30 cellular contexts compared by ENCODE assay signal in genomic region chr7:664402-664775, GRCh38.
DNase-seq lines count a peak whose midpoint lies in the region; ATAC-seq and TF ChIP-seq lines count a peak whose summit lies in the region.
"Had no signal": no experiment of that assay in that cellular context is flagged by ENCODE, and none has a peak within 500 bp of the region (broad histone marks: within the 10 kb centered on the region; RNA-seq: fewer than 3 reads in every experiment).

No MANE protein-coding gene starts in this region.

- peaks cover 7% of the 10 kb centered on the region for H3K36me3 Mint-ChIP-seq in type B pancreatic cell

- H3K27me3 Mint-ChIP-seq in type B pancreatic cell = no peaks in the 10 kb centered on the region
- H3K27me3 Mint-ChIP-seq: B cell; brain; CD4-positive, alpha-beta memory T cell had no signal

- H3K9ac ChIP-seq in stomach smooth muscle (ENCODE audit: low read length in 2 of 2) = no peak overlapping the region
- H3K9ac ChIP-seq: KMS-11, SK-N-SH had no signal

- H3K9me3 ChIP-seq in right atrium auricular region = no peaks in the 10 kb centered on the region
- H3K9me3 ChIP-seq in right cardiac atrium (ENCODE audit: control insufficient read depth, low read length) = no peaks in the 10 kb centered on the region
- no peaks in the 10 kb centered on the region for H3K9me3 ChIP-seq in stomach smooth muscle (ENCODE audit: control insufficient read depth in 2 of 2, low read length in 2 of 2)
- H3K9me3 ChIP-seq: adrenal gland, right lobe of liver, SK-N-SH had no signal

- WGBS in right cardiac atrium = 79% methylated on average over 7 of the region's 7 CpGs

- no peak overlapping the region for H3K27ac Mint-ChIP-seq in type B pancreatic cell
- H3K27ac Mint-ChIP-seq: B cell; CD4-positive, alpha-beta memory T cell had no signal

- intact Hi-C loops in cardiac septum (cut with DNase I) = loop anchor here (2.0 kb wide), 1 partner anchor 142 kb away; no protein-coding TSS in a partner anchor
- intact Hi-C loops in right cardiac atrium (cut with DNase I) = no loop called here

- H3K4me1 Mint-ChIP-seq in type B pancreatic cell (ENCODE audit: unreplicated experiment) = no peaks in the 10 kb centered on the region
- H3K4me1 Mint-ChIP-seq: B cell had no signal

- H3K4me3 Mint-ChIP-seq in type B pancreatic cell = no peak overlapping the region
- H3K4me3 Mint-ChIP-seq: B cell; brain; CD4-positive, alpha-beta memory T cell had no signal

- no peaks in the 10 kb centered on the region for H3K27me3 ChIP-seq in right atrium auricular region
- H3K27me3 ChIP-seq in right cardiac atrium (ENCODE audit: control insufficient read depth, insufficient read depth) = no peaks in the 10 kb centered on the region
- no peaks in the 10 kb centered on the region for H3K27me3 ChIP-seq in stomach smooth muscle (ENCODE audit: control insufficient read depth in 1 of 2, insufficient read depth in 2 of 2, low read length in 2 of 2)
- H3K27me3 ChIP-seq: adrenal gland, right lobe of liver had no signal

- no peak for DNase-seq in right atrium auricular region (ENCODE audit: low spot score)
- no peak for DNase-seq in cardiac septum (ENCODE audit: low spot score)
- DNase-seq in right cardiac atrium = no peak
- DNase-seq in type B pancreatic cell (ENCODE audit: extremely low spot score, unreplicated experiment) = no peak
- no peak for DNase-seq in foreskin melanocyte
- DNase-seq: ACHN; activated CD4-positive, alpha-beta T cell treated with anti-CD3 and anti-CD28 coated beads, Interleukin-2, amount 50 U/mL, for 48 hours; activated CD4-positive, CD25-positive, alpha-beta regulatory T cell; activated CD8-positive, alpha-beta memory T cell treated with anti-CD3 and anti-CD28 coated beads, Interleukin-2, amount 50 U/mL, for 4 hours; activated naive CD4-positive, alpha-beta T cell treated with Interleukin-2 at 50 U/mL for 16 hours; CD4-positive, alpha-beta memory T cell; mesenchymal stem cell; MM.1S; NCI-H1417; NCI-H2029 treated with DMSO at 0.1 percent for 48 hours; NCI-H2227 treated with DMSO at 0.1 percent for 48 hours; NCI-H526; NK-92 treated with Interleukin-12 subunit alpha and Interleukin-12 subunit beta, amount 100 ng/mL, for 24 hours; PC-3; SK-N-SH; stimulated activated CD4-positive, alpha-beta T cell treated with anti-CD3 and anti-CD28 coated beads, Interleukin-12 subunit alpha, Interleukin-12 subunit beta, amount 100 ng/mL, for 4 hours; stimulated activated CD4-positive, alpha-beta T cell treated with anti-CD3 and anti-CD28 coated beads, Interleukin-2, amount 100 ng/mL, for 48 hours had no signal

- TF ChIP-seq CTCF in right atrium auricular region (IDR thresholded peaks at IDR 0.05) = no peak
- no peak for TF ChIP-seq CTCF in type B pancreatic cell (conservative IDR thresholded peaks at IDR 0.05)

- H3K36me3 ChIP-seq in right atrium auricular region (no peaks in the 10 kb centered on the region), stomach smooth muscle (ENCODE audit: control insufficient read depth in 2 of 2, insufficient read depth in 2 of 2, low read length in 2 of 2) (no peaks in the 10 kb centered on the region)
- H3K36me3 ChIP-seq: adrenal gland, right lobe of liver had no signal

- peaks cover 5% of the 10 kb centered on the region for H3K9me3 Mint-ChIP-seq in type B pancreatic cell

- H3K4me3 ChIP-seq in right atrium auricular region (no peak overlapping the region), right cardiac atrium (ENCODE audit: low read length) (no peak overlapping the region), stomach smooth muscle (ENCODE audit: low read length in 2 of 2) (peak overlapping the region in 1 of 2 donors; percentile 40)
- H3K4me3 ChIP-seq: adrenal gland, right lobe of liver had no signal

- no peak for ATAC-seq in right cardiac atrium
- ATAC-seq in GM21423 (IDR thresholded peaks at IDR 0.05; ENCODE audit: unreplicated experiment) = no peak
- ATAC-seq: left lobe of liver, PC-3, right lobe of liver had no signal

- H3K27ac ChIP-seq in right atrium auricular region (peak overlapping the region; percentile 78 to 81), right cardiac atrium (ENCODE audit: low read length) (peak overlapping the region; percentile 24), stomach smooth muscle (ENCODE audit: low read length) (peak overlapping the region; percentile 82)
- H3K27ac ChIP-seq: KMS-11, right lobe of liver had no signal

- peaks cover 0 to 44% of the 10 kb centered on the region in 2 donors for H3K4me1 ChIP-seq in right atrium auricular region
- H3K4me1 ChIP-seq in right cardiac atrium (ENCODE audit: control insufficient read depth, insufficient read depth, low read length) = peaks cover 11% of the 10 kb centered on the region
- H3K4me1 ChIP-seq in stomach smooth muscle (ENCODE audit: control insufficient read depth, insufficient read depth, low read length) = peaks cover 50% of the 10 kb centered on the region
- H3K4me1 ChIP-seq: right lobe of liver had no signal

Comparison
In these comparisons a context has a peak if more than half of its experiments do, and no peak if none do; other contexts are left out.
1. H3K27ac ChIP-seq: peak in every context shown above with its lines; median percentile 82 in stomach smooth muscle; 80 in right atrium auricular region; 24 in right cardiac atrium.